Comparison of ENCODE assay signal across 31 cellular contexts in the genomic region with DNA sequence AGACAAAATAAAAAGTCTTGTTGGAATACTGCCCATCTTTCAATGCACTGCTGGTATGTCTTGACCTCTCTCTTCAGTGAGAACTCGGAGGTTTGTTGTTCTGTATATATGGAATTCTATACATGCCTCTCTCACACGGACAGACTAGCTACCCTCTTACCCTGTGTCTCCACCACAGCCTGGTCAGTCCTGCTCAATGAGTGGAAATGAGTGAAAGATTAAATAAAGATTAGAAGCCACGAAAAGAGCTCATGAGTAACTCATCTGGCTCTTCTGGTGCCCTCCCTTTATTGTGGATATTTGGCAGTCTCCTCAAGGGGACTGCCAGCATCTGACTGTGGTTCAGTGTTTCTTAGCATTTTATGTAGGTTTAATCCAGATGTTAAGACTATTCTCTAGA.
"Had no signal": no experiment of that assay in that cellular context is flagged by ENCODE, and none has a peak within 500 bp of the region (broad histone marks: within the 10 kb centered on the region; RNA-seq: fewer than 3 reads in every experiment).

No MANE protein-coding gene starts in this region.

- H3K27ac ChIP-seq: breast epithelium, epithelial cell of prostate, esophagus squamous epithelium, heart right ventricle, left ventricle myocardium inferior, neural progenitor cell, parathyroid adenoma, transverse colon had no signal

- H3K4me2 ChIP-seq: neural progenitor cell had no signal

- H3K27me3 ChIP-seq: breast epithelium, esophagus squamous epithelium, heart right ventricle, neural progenitor cell, transverse colon had no signal

- H3K9ac ChIP-seq: neural progenitor cell, parathyroid adenoma had no signal

- FAIRE-seq: colon, endometrium, urothelium cell line had no signal

- H3K4me1 ChIP-seq: breast epithelium, heart right ventricle, left ventricle myocardium inferior, neural progenitor cell, parathyroid adenoma, transverse colon had no signal

- H3K9me3 ChIP-seq: breast epithelium, esophagus squamous epithelium, heart right ventricle, transverse colon had no signal

- DNase-seq: activated CD4-positive, alpha-beta T cell treated with anti-CD3 and anti-CD28 coated beads for 36 hours; activated CD4-positive, alpha-beta T cell treated with anti-CD3 and anti-CD28 coated beads, Interleukin-2, amount 50 U/mL, for 48 hours; activated CD4-positive, CD25-positive, alpha-beta regulatory T cell; activated CD8-positive, alpha-beta memory T cell treated with anti-CD3 and anti-CD28 coated beads, Interleukin-2, amount 50 U/mL, for 48 hours; activated gamma-delta T cell; activated naive CD4-positive, alpha-beta T cell treated with anti-CD3 and anti-CD28 coated beads, Interleukin-2, amount 50 U/mL, for 16 hours; activated naive CD8-positive, alpha-beta T cell treated with anti-CD3 and anti-CD28 coated beads, Interleukin-2, amount 50 U/mL, for 24 hours; activated T-cell treated with anti-CD3 and anti-CD28 coated beads, Interleukin-2, amount 50 U/mL, for 24 hours; amygdala; dermis blood vessel endothelial cell; effector CD8-positive, alpha-beta T cell; esophagus squamous epithelium; foreskin melanocyte; heart right ventricle; left ventricle myocardium inferior; midbrain; naive thymus-derived CD4-positive, alpha-beta T cell; occipital lobe; right cardiac atrium; stimulated activated CD4-positive, alpha-beta T cell treated with anti-CD3 and anti-CD28 coated beads, Interleukin-2, amount 100 ng/mL, for 48 hours; stimulated activated naive CD4-positive, alpha-beta T cell treated with Interleukin-2 at 50 U/mL for 16 hours; T-cell; transverse colon had no signal

- H3K36me3 ChIP-seq: breast epithelium, esophagus squamous epithelium, heart right ventricle, left ventricle myocardium inferior, neural progenitor cell, transverse colon had no signal

- H3K79me2 ChIP-seq: parathyroid adenoma had no signal

- H3K36me3 Mint-ChIP-seq: naive thymus-derived CD4-positive, alpha-beta T cell; neural progenitor cell; T-cell had no signal

- H2AFZ ChIP-seq: neural progenitor cell, parathyroid adenoma had no signal

- H3K4me3 ChIP-seq: breast epithelium, esophagus squamous epithelium, heart right ventricle, left ventricle myocardium inferior, neural progenitor cell, transverse colon had no signal

- H3K9me3 Mint-ChIP-seq: activated naive CD8-positive, alpha-beta T cell treated with anti-CD3 and anti-CD28 coated beads, Interleukin-2, amount 50 U/mL, for 24 hours; activated T-cell treated with anti-CD3 and anti-CD28 coated beads, Interleukin-2, amount 50 U/mL, for 24 hours; central memory CD8-positive, alpha-beta T cell; neural progenitor cell had no signal

- H3K4me1 Mint-ChIP-seq: activated CD4-positive, alpha-beta T cell treated with anti-CD3 and anti-CD28 coated beads for 36 hours; activated naive CD8-positive, alpha-beta T cell treated with anti-CD3 and anti-CD28 coated beads, Interleukin-2, amount 50 U/mL, for 24 hours; central memory CD8-positive, alpha-beta T cell; naive thymus-derived CD4-positive, alpha-beta T cell; T-cell had no signal

- H3K4me3 Mint-ChIP-seq: activated CD4-positive, alpha-beta T cell treated with anti-CD3 and anti-CD28 coated beads for 36 hours; activated naive CD8-positive, alpha-beta T cell treated with anti-CD3 and anti-CD28 coated beads, Interleukin-2, amount 50 U/mL, for 24 hours; activated T-cell treated with anti-CD3 and anti-CD28 coated beads, Interleukin-2, amount 50 U/mL, for 24 hours; central memory CD8-positive, alpha-beta T cell; naive thymus-derived CD4-positive, alpha-beta T cell; neural progenitor cell; T-cell had no signal

- H3K27ac Mint-ChIP-seq: activated CD4-positive, alpha-beta T cell treated with anti-CD3 and anti-CD28 coated beads for 36 hours; activated naive CD8-positive, alpha-beta T cell treated with anti-CD3 and anti-CD28 coated beads, Interleukin-2, amount 50 U/mL, for 24 hours; activated T-cell treated with anti-CD3 and anti-CD28 coated beads, Interleukin-2, amount 50 U/mL, for 24 hours; naive thymus-derived CD4-positive, alpha-beta T cell; neural progenitor cell; T-cell had no signal
